ENCODE assay signal across 1 cellular context in genomic region chr2:241270531-241270930, GRCh38.
TF ChIP-seq lines count a peak whose summit lies in the region.

No MANE protein-coding gene starts in this region.

TF ChIP-seq in A549, 52 proteins besides CTCF, POLR2A, EP300 and RAD21 (continued from another document):
- no peak for TF ChIP-seq HOXB5 (CRISPR knock-in tag; IDR thresholded peaks at IDR 0.05)
- TF ChIP-seq CEBPB (IDR thresholded peaks at IDR 0.05) = no peak
- TF ChIP-seq RNF2 (IDR thresholded peaks at IDR 0.05; ENCODE audit: borderline replicate concordance, low read depth) = no peak
- TF ChIP-seq ZFP36 (IDR thresholded peaks at IDR 0.05; ENCODE audit: borderline replicate concordance, partially characterized antibody) = no peak
- TF ChIP-seq FOXS1 (CRISPR knock-in tag; IDR thresholded peaks at IDR 0.05) = no peak
- no peak for TF ChIP-seq HEYL (CRISPR knock-in tag; IDR thresholded peaks at IDR 0.05)
- no peak for TF ChIP-seq PHF8 (IDR thresholded peaks at IDR 0.05; ENCODE audit: borderline replicate concordance, low read depth)
- no peak for TF ChIP-seq MYC (IDR thresholded peaks at IDR 0.05; ENCODE audit: borderline replicate concordance, low read length)
- no peak for TF ChIP-seq SMC3 (IDR thresholded peaks at IDR 0.05)
- no peak for TF ChIP-seq TFCP2L1 (CRISPR knock-in tag; IDR thresholded peaks at IDR 0.05)
- no peak for TF ChIP-seq CHD4 (IDR thresholded peaks at IDR 0.05; ENCODE audit: borderline replicate concordance)
- TF ChIP-seq CHD2 (IDR thresholded peaks at IDR 0.05; ENCODE audit: low read length, partially characterized antibody) = no peak
- TF ChIP-seq EHMT2 (IDR thresholded peaks at IDR 0.05; ENCODE audit: low read depth) = no peak
- no peak for TF ChIP-seq HDAC2 (IDR thresholded peaks at IDR 0.05)
TF ChIP-seq in A549: peak in this region for 0.
